In the genomic region with DNA sequence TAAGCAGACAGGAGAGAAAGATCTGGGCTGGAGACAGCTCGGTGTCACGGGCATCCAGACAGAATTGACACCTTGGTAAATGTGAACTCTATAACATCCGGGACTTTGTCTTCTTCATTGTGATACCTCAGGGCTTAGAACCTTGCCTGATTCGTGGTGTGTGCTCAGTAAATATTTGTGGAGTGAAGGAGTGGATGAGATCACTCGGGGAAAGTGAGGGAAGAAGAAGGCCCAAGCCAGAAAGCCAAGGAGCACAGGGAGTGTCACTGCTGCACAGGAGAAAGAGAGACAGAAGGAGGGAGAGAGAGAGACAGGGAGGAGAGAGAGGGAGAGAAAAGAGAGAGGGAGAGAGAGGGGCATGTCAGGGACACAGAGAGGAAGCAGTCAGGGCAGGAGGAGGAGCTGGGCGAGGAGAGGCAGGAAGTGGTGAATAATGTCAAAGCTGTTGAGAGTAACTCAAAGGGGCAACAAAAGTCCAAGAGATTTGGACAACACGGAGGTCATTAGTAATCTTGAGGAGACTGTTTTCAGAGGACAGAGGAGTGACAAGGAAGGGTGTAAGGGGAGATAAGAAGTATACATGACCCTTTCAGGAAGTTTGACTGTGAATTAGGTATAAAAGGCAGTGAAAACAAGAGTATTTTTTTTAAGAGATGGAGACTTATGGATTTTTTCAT, we compare ENCODE assay signal across 11 cellular contexts.
DNase-seq lines count a peak whose midpoint lies in the region; ATAC-seq and TF ChIP-seq lines count a peak whose summit lies in the region.
"Had no signal": no experiment of that assay in that cellular context is flagged by ENCODE, and none has a peak within 500 bp of the region (broad histone marks: within the 10 kb centered on the region; RNA-seq: fewer than 3 reads in every experiment).

No MANE protein-coding gene starts in this region.

- DNase-seq in DMS53 (lab: John Stamatoyannopoulos, UW) (peak; percentile 85), right atrium auricular region (ENCODE audit: low spot score) (no peak), NCI-H2107 treated with DMSO at 0.1 percent for 48 hours (lab: John Stamatoyannopoulos, UW; ENCODE audit: unreplicated experiment) (no peak)
- DNase-seq in Jurkat, Clone E6-1 (ENCODE audit: low read depth, low spot score), result peak; percentile 47
- peak; percentile 62 for DNase-seq in activated CD4-positive, alpha-beta memory T cell treated with anti-CD3 and anti-CD28 coated beads, Interleukin-2, amount 10 ng/mL, durations not matched to agents 7 days and 5 days
- DNase-seq: NCI-H2081 treated with DMSO at 0.1 percent for 48 hours had no signal

- H3K4me1 ChIP-seq in mucosa of stomach (ENCODE audit: control insufficient read depth, insufficient read depth, low read length), result peaks cover 43% of the 10 kb centered on the region
- peaks cover 0 to 10% of the 10 kb centered on the region in 2 donors for H3K4me1 ChIP-seq in right atrium auricular region

- H3K36me3 ChIP-seq in mucosa of stomach (ENCODE audit: control insufficient read depth, insufficient read depth, low read length) (no peaks in the 10 kb centered on the region), right atrium auricular region (no peaks in the 10 kb centered on the region)

- H3K9me3 ChIP-seq in mucosa of stomach (ENCODE audit: control insufficient read depth, low read length) (no peaks in the 10 kb centered on the region), right atrium auricular region (peaks cover 0 to 4% of the 10 kb centered on the region in 2 donors)

- H3K27me3 ChIP-seq in mucosa of stomach (ENCODE audit: control insufficient read depth, insufficient read depth, low read length) (no peaks in the 10 kb centered on the region), right atrium auricular region (no peaks in the 10 kb centered on the region)

- H3K9me3 Mint-ChIP-seq in activated CD4-positive, alpha-beta memory T cell treated with anti-CD3 and anti-CD28 coated beads, Interleukin-2, amount 10 ng/mL, durations not matched to agents 7 days and 5 days, result peaks cover 2% of the 10 kb centered on the region
- H3K9me3 Mint-ChIP-seq: stimulated activated naive CD8-positive, alpha-beta T cell treated with anti-CD3 and anti-CD28 coated beads, Interleukin-15, Interleukin-2, amounts not matched to agents 100 ng/mL and 50 ng/mL, for 24 hours had no signal

- CTCF ChIA-PET in activated CD4-positive, alpha-beta memory T cell treated with anti-CD3 and anti-CD28 coated beads, Interleukin-2, amount 10 ng/mL, durations not matched to agents 7 days and 5 days (lab: Charles Lee), result interaction anchor here (0.6 to 1.9 kb wide), 3 partner anchors 12 to 80 kb away, joined by 3 to 5 read pairs (median 4); no protein-coding TSS in a partner anchor

- H3K27me3 Mint-ChIP-seq in activated CD4-positive, alpha-beta memory T cell treated with anti-CD3 and anti-CD28 coated beads, Interleukin-2, amount 10 ng/mL, durations not matched to agents 7 days and 5 days, result no peaks in the 10 kb centered on the region
- H3K27me3 Mint-ChIP-seq: stimulated activated naive CD8-positive, alpha-beta T cell treated with anti-CD3 and anti-CD28 coated beads, Interleukin-15, Interleukin-2, amounts not matched to agents 100 ng/mL and 50 ng/mL, for 24 hours had no signal

- no peaks in the 10 kb centered on the region for H3K36me3 Mint-ChIP-seq in activated CD4-positive, alpha-beta memory T cell treated with anti-CD3 and anti-CD28 coated beads, Interleukin-2, amount 10 ng/mL, durations not matched to agents 7 days and 5 days (ENCODE audit: low read depth)

- H3K4me3 Mint-ChIP-seq in activated CD4-positive, alpha-beta memory T cell treated with anti-CD3 and anti-CD28 coated beads, Interleukin-2, amount 10 ng/mL, durations not matched to agents 7 days and 5 days, result no peak overlapping the region
- H3K4me3 Mint-ChIP-seq: stimulated activated naive CD8-positive, alpha-beta T cell treated with anti-CD3 and anti-CD28 coated beads, Interleukin-15, Interleukin-2, amounts not matched to agents 100 ng/mL and 50 ng/mL, for 24 hours had no signal

- POLR2A ChIA-PET in activated CD4-positive, alpha-beta memory T cell treated with anti-CD3 and anti-CD28 coated beads, Interleukin-2, amount 10 ng/mL, durations not matched to agents 7 days and 5 days (lab: Charles Lee), result interaction anchor here (0.6 to 1.5 kb wide), 4 partner anchors 14 to 168 kb away, joined by 3 read pairs; no protein-coding TSS in a partner anchor

- TF ChIP-seq CTCF in right atrium auricular region (IDR thresholded peaks at IDR 0.05), result no peak

- no peak overlapping the region for H3K27ac Mint-ChIP-seq in activated CD4-positive, alpha-beta memory T cell treated with anti-CD3 and anti-CD28 coated beads, Interleukin-2, amount 10 ng/mL, durations not matched to agents 7 days and 5 days
- H3K27ac Mint-ChIP-seq: stimulated activated naive CD8-positive, alpha-beta T cell treated with anti-CD3 and anti-CD28 coated beads, Interleukin-15, Interleukin-2, amounts not matched to agents 100 ng/mL and 50 ng/mL, for 24 hours had no signal

- ATAC-seq in HG02885 (IDR thresholded peaks at IDR 0.05; ENCODE audit: poor library complexity, unreplicated experiment), result no peak
- ATAC-seq in GM21423 (IDR thresholded peaks at IDR 0.05; ENCODE audit: unreplicated experiment), result no peak
- ATAC-seq: left lobe of liver had no signal

- no peak overlapping the region for H3K27ac ChIP-seq in right atrium auricular region

- H3K4me1 Mint-ChIP-seq in activated CD4-positive, alpha-beta memory T cell treated with anti-CD3 and anti-CD28 coated beads, Interleukin-2, amount 10 ng/mL, durations not matched to agents 7 days and 5 days, result peaks cover 12% of the 10 kb centered on the region

- no peak overlapping the region for H3K4me3 ChIP-seq in Jurkat, Clone E6-1 (ENCODE audit: low read length)
- H3K4me3 ChIP-seq in mucosa of stomach (ENCODE audit: low read length) (no peak overlapping the region), right atrium auricular region (no peak overlapping the region)

- peak overlapping the region; percentile 51 for H3K9ac ChIP-seq in mucosa of stomach (ENCODE audit: low read length)

Comparison
In these comparisons a context has a peak if more than half of its experiments do, and no peak if none do; other contexts are left out.
1. DNase-seq: peak in DMS53 (single experiment), Jurkat, Clone E6-1 (single experiment) and activated CD4-positive, alpha-beta memory T cell treated with anti-CD3 and anti-CD28 coated beads, Interleukin-2, amount 10 ng/mL, durations not matched to agents 7 days and 5 days (single experiment); none in right atrium auricular region (single experiment) and NCI-H2107 treated with DMSO at 0.1 percent for 48 hours (single experiment).